8 cellular contexts compared by ENCODE assay signal in the genomic region with DNA sequence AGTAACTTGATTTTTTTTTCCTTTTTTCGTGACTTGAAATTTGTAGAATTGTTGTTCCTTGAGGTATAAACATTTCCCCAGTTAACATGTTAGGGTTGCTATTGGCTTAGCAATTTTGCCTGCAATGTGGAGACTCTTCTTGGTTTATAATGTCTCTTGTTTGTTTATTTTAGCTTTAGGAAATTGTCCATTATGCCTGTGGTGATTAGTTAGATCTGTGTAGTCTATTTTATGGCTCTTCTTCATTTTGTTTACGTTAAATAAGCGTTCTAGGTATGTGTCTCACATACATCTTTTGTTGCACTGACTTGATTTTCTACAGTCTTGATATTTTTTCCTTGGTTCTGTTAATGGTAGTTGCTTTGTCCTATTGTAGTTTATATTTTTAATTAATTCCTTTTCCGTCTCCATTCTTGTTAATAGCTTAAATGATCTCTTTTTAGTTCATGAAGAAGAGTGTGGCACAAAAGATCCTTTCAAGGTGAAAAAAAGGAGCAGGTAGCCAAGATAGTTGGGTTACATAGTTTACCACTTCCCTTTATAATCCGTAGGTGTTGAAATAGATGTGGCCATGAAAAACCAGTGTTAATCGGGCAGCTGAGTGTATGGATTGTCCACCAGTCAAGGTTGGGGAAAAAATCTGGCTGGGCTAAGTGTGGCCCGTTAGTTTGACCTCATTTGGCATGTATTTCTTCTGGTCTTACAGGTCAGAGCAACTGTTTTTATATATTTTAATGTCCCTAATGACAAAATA. TPM values are rescaled to one million over a fixed set of nuclear protein-coding genes. Genes with fewer than 3 reads are reported as not detected.
DNase-seq lines count a peak whose midpoint lies in the region; ATAC-seq and TF ChIP-seq lines count a peak whose summit lies in the region.

No MANE protein-coding gene starts in this region.

- peak; percentile 10 for ATAC-seq in GM21528 (IDR thresholded peaks at IDR 0.05; ENCODE audit: low FRiP score, unreplicated experiment)
- ATAC-seq in HG03442 (IDR thresholded peaks at IDR 0.05; ENCODE audit: unreplicated experiment): no peak

- TF ChIP-seq CTCF in esophagus squamous epithelium (IDR thresholded peaks at IDR 0.05) (no peak), testis (IDR thresholded peaks at IDR 0.05) (no peak)

- H3K4me3 ChIP-seq in esophagus squamous epithelium: peak overlapping the region in 1 of 4 donors; percentile 46
- peak overlapping the region; percentile 39 for H3K4me3 ChIP-seq in skeletal muscle satellite cell (ENCODE audit: low read length)
- H3K4me3 ChIP-seq in testis: no peak overlapping the region

- DNase-seq in OCI-M1 (lab: John Stamatoyannopoulos, UW): peak; percentile 48
- no peak for DNase-seq in esophagus squamous epithelium (lab: John Stamatoyannopoulos, UW)
- no peak for DNase-seq in central memory CD4-positive, alpha-beta T cell
- no peak for DNase-seq in mucosa of gallbladder (ENCODE audit: low spot score)
- no peak for DNase-seq in testis

- peak overlapping the region; percentile 74 for H3K4me2 ChIP-seq in skeletal muscle satellite cell (ENCODE audit: low read length)

- H3K36me3 ChIP-seq in esophagus squamous epithelium (no peaks in the 10 kb centered on the region), skeletal muscle satellite cell (ENCODE audit: insufficient read depth, low read length) (peaks cover 10% of the 10 kb centered on the region), testis (ENCODE audit: low read depth, missing control alignments) (no peaks in the 10 kb centered on the region)

- no peaks in the 10 kb centered on the region for H3K27me3 ChIP-seq in esophagus squamous epithelium
- no peaks in the 10 kb centered on the region for H3K27me3 ChIP-seq in skeletal muscle satellite cell (ENCODE audit: control insufficient read depth, insufficient read depth, low read length)
- no peaks in the 10 kb centered on the region for H3K27me3 ChIP-seq in testis

- WGBS in esophagus squamous epithelium, 2 donors: 45 to 55% methylated on average over 7 of the region's 7 CpGs
- WGBS in testis, 2 donors: 74 to 82% methylated on average over 7 of the region's 7 CpGs

- H3K27ac ChIP-seq in esophagus squamous epithelium (peak overlapping the region; percentile 77 to 92 (median 84)), testis (peak overlapping the region in 1 of 2 donors; percentile 65)

- TF ChIP-seq POLR2A in esophagus squamous epithelium (IDR thresholded peaks at IDR 0.05): no peak
- no peak for TF ChIP-seq POLR2A in testis (IDR thresholded peaks at IDR 0.05)

- peak overlapping the region; percentile 68 for H3K9ac ChIP-seq in skeletal muscle satellite cell (ENCODE audit: low read depth, low read length)

- H3K4me1 ChIP-seq in esophagus squamous epithelium (peaks cover 18 to 98% (median 63%) of the 10 kb centered on the region in 3 donors), skeletal muscle satellite cell (ENCODE audit: control insufficient read depth, insufficient read depth, low read length) (peaks cover 65% of the 10 kb centered on the region), testis (peaks cover 30% of the 10 kb centered on the region)

- H3K9me3 ChIP-seq in esophagus squamous epithelium (no peaks in the 10 kb centered on the region), skeletal muscle satellite cell (replicated peaks; ENCODE audit: low read length) (no peaks in the 10 kb centered on the region), testis (no peaks in the 10 kb centered on the region)

- intact Hi-C loops in esophagus squamous epithelium (cut with DNase I): no loop called here
- intact Hi-C loops in testis (cut with DNase I; ENCODE audit: low total_unique reads): no loop called here

RNA-seq across cellular contexts. Expression of a gene that starts 12.1 kb away (rescaled TPM):
- total RNA-seq in esophagus squamous epithelium: 100 to 1,000 TPM; 181 to 285 (median 193) TPM
- total RNA-seq in skeletal muscle satellite cell (2012; rRNA removed): 151 and 176 TPM in 2 replicates
- 159 TPM for total RNA-seq in mucosa of gallbladder
- total RNA-seq in testis: 100 to 1,000 TPM in 1 of 2 donors, 10 to 100 TPM in 1; 86.9 to 102 TPM
- polyA plus RNA-seq in testis (ENCODE audit: insufficient read depth, low read depth, low replicate concordance): 44.4 TPM

RNA-seq across cellular contexts. Expression of a gene that starts 48.1 kb away (rescaled TPM):
- total RNA-seq in esophagus squamous epithelium: 1 to 10 TPM in 3 of 4 donors, under 1 TPM in 1; 0.79 to 9.3 (median 1.8) TPM
- total RNA-seq in skeletal muscle satellite cell (2012; rRNA removed): 0.87 and 1.0 TPM in 2 replicates
- total RNA-seq in mucosa of gallbladder: 18.4 TPM
- 1 to 10 TPM; 2.5 to 8.7 TPM for total RNA-seq in testis
- 5.6 TPM for polyA plus RNA-seq in testis (ENCODE audit: insufficient read depth, low read depth, low replicate concordance)
